Comparison of ENCODE assay signal across 14 cellular contexts in the genomic region with DNA sequence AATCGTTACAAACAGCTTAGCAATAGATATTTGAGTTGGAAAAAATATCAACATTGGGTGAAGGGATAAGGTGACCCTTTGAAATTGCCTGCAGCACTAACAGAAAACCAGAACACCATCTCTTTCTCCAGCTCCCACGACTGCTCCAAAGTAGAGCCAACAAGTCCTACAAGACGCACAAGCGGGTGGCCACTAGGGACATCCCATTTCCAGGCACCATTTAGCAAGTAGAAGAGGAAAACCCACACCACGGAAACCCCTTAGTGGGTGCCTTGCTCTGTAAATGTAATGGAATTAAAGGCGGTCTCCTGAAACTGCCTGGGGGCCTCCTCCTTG. TPM values are rescaled to one million over a fixed set of nuclear protein-coding genes. Genes with fewer than 3 reads are reported as not detected.
DNase-seq lines count a peak whose midpoint lies in the region; ATAC-seq and TF ChIP-seq lines count a peak whose summit lies in the region.
"Had no signal": no experiment of that assay in that cellular context is flagged by ENCODE, and none has a peak within 500 bp of the region (broad histone marks: within the 10 kb centered on the region; RNA-seq: fewer than 3 reads in every experiment).

No MANE protein-coding gene starts in this region.

- TF ChIP-seq POLR2A in IMR-90 (IDR thresholded peaks at IDR 0.05; ENCODE audit: low read depth, low read length) = no peak
- TF ChIP-seq POLR2A in gastroesophageal sphincter (IDR thresholded peaks at IDR 0.05) = no peak

- TF ChIP-seq EP300 in gastroesophageal sphincter (IDR thresholded peaks at IDR 0.05) = no peak

- H3K56ac ChIP-seq in IMR-90 (ENCODE audit: extremely low read depth, insufficient read depth, low read length) = no peak overlapping the region

- no peak overlapping the region for H3K4ac ChIP-seq in IMR-90 (ENCODE audit: low read depth, low read length)

- in situ Hi-C loops in IMR-90 (cut with MboI; ENCODE audit: low sequenced_read_pairs) = no loop called here

- no peak overlapping the region for H4K91ac ChIP-seq in IMR-90 (ENCODE audit: insufficient read depth, low read depth, low read length)

- no peak overlapping the region for H2BK20ac ChIP-seq in IMR-90 (ENCODE audit: low read depth, low read length)

- H3K9me3 ChIP-seq in IMR-90 (ENCODE audit: control insufficient read depth, insufficient read depth, low read length) = no peaks in the 10 kb centered on the region
- H3K9me3 ChIP-seq in gastroesophageal sphincter = no peaks in the 10 kb centered on the region

- H2BK120ac ChIP-seq in IMR-90 (ENCODE audit: low read depth, low read length) = no peak overlapping the region

- no peak overlapping the region for H4K5ac ChIP-seq in IMR-90 (ENCODE audit: low read depth, low read length)

- H3K18ac ChIP-seq in IMR-90 (ENCODE audit: low read depth, low read length) = no peak overlapping the region

- no peaks in the 10 kb centered on the region for H3K9me1 ChIP-seq in IMR-90 (ENCODE audit: insufficient read depth, low read length)

- no peak for ATAC-seq in IMR-90 (ENCODE audit: low read depth)
- no peak for ATAC-seq in gastroesophageal sphincter

- H2AFZ ChIP-seq in IMR-90 (replicated peaks; ENCODE audit: low read length, poor library complexity) = no peak overlapping the region

- H3K9me3 Mint-ChIP-seq in Calu3 (ENCODE audit: low read depth, unreplicated experiment) (no peaks in the 10 kb centered on the region), osteocyte (ENCODE audit: unreplicated experiment) (peaks cover 9% of the 10 kb centered on the region)
- no peaks in the 10 kb centered on the region for H3K9me3 Mint-ChIP-seq in T-helper 2 cell treated with Interferon-gamma antibody and Interleukin-4, amounts not matched to agents 5 μg/mL and 100 μg/mL, for 36 hours
- H3K9me3 Mint-ChIP-seq: CD4-positive, alpha-beta T cell had no signal

- CTCF ChIA-PET in Calu3 (lab: Charles Lee) (no interaction called here), IMR-90 (lab: Yijun Ruan, JAX) (no interaction called here)

- H3K4me1 ChIP-seq in IMR-90 (ENCODE audit: control insufficient read depth, insufficient read depth, low read length) (no peaks in the 10 kb centered on the region), gastroesophageal sphincter (peaks cover 0 to 11% (median 0%) of the 10 kb centered on the region in 3 donors)

- peaks cover 16% of the 10 kb centered on the region for H3K27me3 ChIP-seq in IMR-90 (ENCODE audit: control insufficient read depth, insufficient read depth, low read length)
- no peaks in the 10 kb centered on the region for H3K27me3 ChIP-seq in gastroesophageal sphincter

- dilution Hi-C loops in IMR-90 (cut with HindIII; ENCODE audit: low sequenced_read_pairs, unreplicated experiment) = no loop called here

- H3K36me3 Mint-ChIP-seq in Calu3 (ENCODE audit: insufficient read depth, unreplicated experiment) (no peaks in the 10 kb centered on the region), osteocyte (ENCODE audit: unreplicated experiment) (no peaks in the 10 kb centered on the region)
- no peaks in the 10 kb centered on the region for H3K36me3 Mint-ChIP-seq in T-helper 2 cell treated with Interferon-gamma antibody and Interleukin-4, amounts not matched to agents 5 μg/mL and 100 μg/mL, for 36 hours (ENCODE audit: low read depth)
- H3K36me3 Mint-ChIP-seq: naive B cell had no signal

- no peak overlapping the region for H3K14ac ChIP-seq in IMR-90 (replicated peaks; ENCODE audit: low read depth, low read length)

- no peaks in the 10 kb centered on the region for H3K36me3 ChIP-seq in IMR-90 (ENCODE audit: control insufficient read depth, insufficient read depth, low read length)
- H3K36me3 ChIP-seq in gastroesophageal sphincter = no peaks in the 10 kb centered on the region

- H3K27me3 Mint-ChIP-seq in Calu3 (ENCODE audit: unreplicated experiment) = peaks cover 97% of the 10 kb centered on the region
- H3K27me3 Mint-ChIP-seq in osteocyte (ENCODE audit: unreplicated experiment) = peaks cover 29% of the 10 kb centered on the region
- peaks cover 49% of the 10 kb centered on the region for H3K27me3 Mint-ChIP-seq in T-helper 2 cell treated with Interferon-gamma antibody and Interleukin-4, amounts not matched to agents 5 μg/mL and 100 μg/mL, for 36 hours (ENCODE audit: low read depth)

- no peak overlapping the region for H3K27ac ChIP-seq in IMR-90 (ENCODE audit: insufficient read depth, low read length)
- H3K27ac ChIP-seq in gastroesophageal sphincter = peak overlapping the region in 3 of 4 donors; percentile 80 to 84 (median 82)

- TF ChIP-seq RAD21 in IMR-90 (IDR thresholded peaks at IDR 0.05; ENCODE audit: low read length) = no peak

- no peak overlapping the region for H2BK5ac ChIP-seq in IMR-90 (ENCODE audit: low read depth, low read length, poor library complexity, severe bottlenecking)

- peak overlapping the region; percentile 66; the same call in 1 of the 2 replicates for H3K4me2 ChIP-seq in IMR-90 (ENCODE audit: low read depth, low read length)

- H4K20me1 ChIP-seq in IMR-90 (ENCODE audit: insufficient read depth, low read length) = no peaks in the 10 kb centered on the region

- H3K23ac ChIP-seq in IMR-90 (ENCODE audit: low read depth, low read length) = no peak overlapping the region

- H3K9ac ChIP-seq in IMR-90 (ENCODE audit: low read depth, low read length) = no peak overlapping the region

- no peak overlapping the region for H4K8ac ChIP-seq in IMR-90 (ENCODE audit: low read depth in 2 of 2, low read length in 2 of 2)

- no peak for DNase-seq in Calu3
- no peak for DNase-seq in IMR-90
- DNase-seq in osteocyte (ENCODE audit: extremely low spot score, unreplicated experiment) = no peak
- no peak for DNase-seq in NCI-H446 treated with DMSO at 0.1 percent for 48 hours (lab: John Stamatoyannopoulos, UW)
- DNase-seq in DMS79 treated with DMSO at 0.1 percent for 48 hours (lab: John Stamatoyannopoulos, UW) = no peak
- no peak for DNase-seq in T-helper 2 cell treated with Interferon-gamma antibody and Interleukin-4, amounts not matched to agents 5 μg/mL and 100 μg/mL, for 36 hours (ENCODE audit: low spot score)
- no peak for DNase-seq in T-helper 1 cell
- DNase-seq: activated naive CD4-positive, alpha-beta T cell treated with Interleukin-2 at 50 U/mL for 16 hours; CD4-positive, alpha-beta T cell; GOT3; naive B cell; NCI-H1048 had no signal

- BruUV-seq in Calu3 (replicated peaks; lab: Mats Ljungman, UMichigan) = no TSS peak
- no TSS peak for BruUV-seq in IMR-90 (replicated peaks; lab: Mats Ljungman, UMichigan)

- no peak overlapping the region for H2AK9ac ChIP-seq in IMR-90 (replicated peaks; ENCODE audit: low read depth, low read length, poor library complexity)

- H3K4me3 ChIP-seq in IMR-90 (ENCODE audit: insufficient read depth, low read depth, low read length) = peak overlapping the region; percentile 44; the same call in 1 of the 2 replicates
- peak overlapping the region; percentile 64 to 94 for H3K4me3 ChIP-seq in gastroesophageal sphincter

- H2AK5ac ChIP-seq in IMR-90 (ENCODE audit: low read depth, low read length) = no peak overlapping the region

- H3K4me3 Mint-ChIP-seq in Calu3 (ENCODE audit: low read depth, unreplicated experiment) (peak overlapping the region; percentile 79), osteocyte (ENCODE audit: unreplicated experiment) (peak overlapping the region; percentile 63)
- no peak overlapping the region for H3K4me3 Mint-ChIP-seq in T-helper 2 cell treated with Interferon-gamma antibody and Interleukin-4, amounts not matched to agents 5 μg/mL and 100 μg/mL, for 36 hours
- H3K4me3 Mint-ChIP-seq: CD4-positive, alpha-beta T cell had no signal

- WGBS in IMR-90 (ENCODE audit: extremely low coverage in 2 of 2, insufficient read length in 1 of 2), 2 experiments = no CpG with 5 or more reads among the region's 6 CpGs
- WGBS in gastroesophageal sphincter (ENCODE audit: low coverage in 1 of 2), 2 donors = 49% methylated on average over 6 of the region's 6 CpGs; no CpG with 5 or more reads in 1 of the 2 donors

- no peaks in the 10 kb centered on the region for H3K79me1 ChIP-seq in IMR-90 (ENCODE audit: low read depth in 1 of 2, low read length in 2 of 2)

- no peak overlapping the region for H3K27ac Mint-ChIP-seq in Calu3 (ENCODE audit: unreplicated experiment)
- H3K27ac Mint-ChIP-seq in osteocyte (ENCODE audit: unreplicated experiment) = no peak overlapping the region
- H3K27ac Mint-ChIP-seq in T-helper 2 cell treated with Interferon-gamma antibody and Interleukin-4, amounts not matched to agents 5 μg/mL and 100 μg/mL, for 36 hours = no peak overlapping the region
- H3K27ac Mint-ChIP-seq: CD4-positive, alpha-beta T cell; naive B cell had no signal

- no peak for TF ChIP-seq CTCF in Calu3 (IDR thresholded peaks at IDR 0.05; ENCODE audit: unreplicated experiment)
- TF ChIP-seq CTCF in IMR-90 (conservative IDR thresholded peaks at IDR 0.05; ENCODE audit: low read depth, low read length) = no peak
- TF ChIP-seq CTCF in gastroesophageal sphincter (IDR thresholded peaks at IDR 0.05) = no peak
- no peak for TF ChIP-seq CTCF in osteocyte (IDR thresholded peaks at IDR 0.05)

- no peak overlapping the region for H2BK15ac ChIP-seq in IMR-90 (ENCODE audit: low read depth, low read length)

- POLR2A ChIA-PET in IMR-90 (lab: Charles Lee; ENCODE audit: unreplicated experiment) = no interaction called here

- H3K4me1 Mint-ChIP-seq in Calu3 (ENCODE audit: low read depth, unreplicated experiment) (no peaks in the 10 kb centered on the region), osteocyte (ENCODE audit: unreplicated experiment) (peaks cover 12% of the 10 kb centered on the region)
- H3K4me1 Mint-ChIP-seq in T-helper 2 cell treated with Interferon-gamma antibody and Interleukin-4, amounts not matched to agents 5 μg/mL and 100 μg/mL, for 36 hours (ENCODE audit: low read depth) = no peaks in the 10 kb centered on the region

- intact Hi-C loops in Calu3 (cut with micrococcal nuclease; ENCODE audit: unreplicated experiment) = no loop called here
- intact Hi-C loops in IMR-90 (cut with micrococcal nuclease) = loop anchor here (10.0 kb wide), 1 partner anchor 129 kb away; no protein-coding TSS in a partner anchor

TF ChIP-seq in IMR-90, 13 proteins besides CTCF, POLR2A, EP300 and RAD21 (continues in another document):
- TF ChIP-seq MAZ (IDR thresholded peaks at IDR 0.05; ENCODE audit: borderline replicate concordance, low read depth, low read length) (no peak), FOS (IDR thresholded peaks at IDR 0.05; ENCODE audit: low read depth, low read length) (no peak), RCOR1 (IDR thresholded peaks at IDR 0.05; ENCODE audit: insufficient replicate concordance, low read length) (no peak), MXI1 (IDR thresholded peaks at IDR 0.05; ENCODE audit: borderline replicate concordance, low read depth, low read length) (no peak), RFX5 (IDR thresholded peaks at IDR 0.05; ENCODE audit: low read depth, low read length) (no peak), MAFK (IDR thresholded peaks at IDR 0.05; ENCODE audit: low read depth, low read length) (no peak), CHD1 (IDR thresholded peaks at IDR 0.05; ENCODE audit: low read depth, low read length) (no peak)

RNA-seq across cellular contexts. Expression of gene ARHGAP6, which starts 1.9 kb away (rescaled TPM):
- total RNA-seq in Calu3 (2022) = not detected in 2 replicates
- total RNA-seq in IMR-90 (2012; rRNA removed) = 1.1 and 1.8 TPM in 2 replicates
- polyA plus RNA-seq in IMR-90 (2012; rRNA removed) = 1.1 and 1.4 TPM in 2 replicates
- polyA plus RNA-seq in IMR-90 (2012; cell fraction: cytosol; rRNA removed) = 0.36 and 1.1 TPM in 2 replicates
- polyA plus RNA-seq in IMR-90 (2012; cell fraction: nucleus; rRNA removed; ENCODE audit: low replicate concordance) = 1.7 and 3.4 TPM in 2 replicates
- total RNA-seq in gastroesophageal sphincter = 10 to 100 TPM; 25.2 to 35.1 (median 31.8) TPM
- total RNA-seq in osteocyte = 3.5 and 4.2 TPM in 2 replicates
- total RNA-seq: CD4-positive, alpha-beta T cell; OCI-LY7 had no signal
